Comparison of ENCODE assay signal across 9 cellular contexts in the genomic region with DNA sequence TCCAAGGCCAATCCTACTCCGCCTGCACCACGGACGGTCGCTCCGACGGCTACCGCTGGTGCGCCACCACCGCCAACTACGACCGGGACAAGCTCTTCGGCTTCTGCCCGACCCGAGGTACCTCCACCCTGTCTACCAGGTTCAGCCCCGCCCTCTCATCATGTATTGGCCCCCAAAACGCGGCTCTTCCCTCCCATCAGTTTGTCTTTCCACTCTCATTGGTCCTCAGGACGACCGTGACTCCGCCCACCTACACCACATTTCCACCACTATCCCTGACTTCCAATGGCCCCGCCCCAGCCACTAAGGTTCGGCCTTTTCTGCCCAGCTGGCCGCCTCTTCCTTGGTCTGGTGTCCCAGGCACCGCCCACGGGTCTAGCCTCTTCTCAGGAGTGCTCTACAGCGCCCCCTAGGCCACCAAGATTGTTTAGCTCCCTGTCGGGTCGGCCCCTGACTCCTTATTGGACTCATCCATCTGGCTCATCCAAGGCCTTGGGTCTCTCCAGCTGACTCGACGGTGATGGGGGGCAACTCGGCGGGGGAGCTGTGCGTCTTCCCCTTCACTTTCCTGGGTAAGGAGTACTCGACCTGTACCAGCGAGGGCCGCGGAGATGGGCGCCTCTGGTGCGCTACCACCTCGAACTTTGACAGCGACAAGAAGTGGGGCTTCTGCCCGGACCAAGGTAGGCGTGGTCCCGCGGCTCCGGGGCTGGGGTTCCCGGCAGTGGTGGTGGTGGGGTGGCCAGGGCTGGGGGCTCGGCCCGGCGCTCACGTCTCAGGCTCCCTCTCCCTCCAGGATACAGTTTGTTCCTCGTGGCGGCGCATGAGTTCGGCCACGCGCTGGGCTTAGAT. TPM values are rescaled to one million over a fixed set of nuclear protein-coding genes. Genes with fewer than 3 reads are reported as not detected.
A peak's percentile ranks its signal among the peaks of the same experiment; 100 is the strongest.
DNase-seq lines count a peak whose midpoint lies in the region; ATAC-seq and TF ChIP-seq lines count a peak whose summit lies in the region.
"Had no signal": no experiment of that assay in that cellular context is flagged by ENCODE, and none has a peak within 500 bp of the region (broad histone marks: within the 10 kb centered on the region; RNA-seq: fewer than 3 reads in every experiment).

No MANE protein-coding gene starts in this region.

- H3K79me2 ChIP-seq in smooth muscle cell (ENCODE audit: low read depth): no peaks in the 10 kb centered on the region

- H3K4me3 Mint-ChIP-seq in CD4-positive, alpha-beta T cell: peak overlapping the region; percentile 71

- TF ChIP-seq POLR2A in IMR-90 (IDR thresholded peaks at IDR 0.05; ENCODE audit: low read depth, low read length): no peak

- H2AK5ac ChIP-seq in IMR-90 (ENCODE audit: low read depth, low read length): no peak overlapping the region

- no peak overlapping the region for H4K91ac ChIP-seq in IMR-90 (ENCODE audit: insufficient read depth, low read depth, low read length)

- no peaks in the 10 kb centered on the region for H3K9me3 ChIP-seq in CD4-positive, alpha-beta T cell (ENCODE audit: control insufficient read depth, low read length)
- peaks cover 14% of the 10 kb centered on the region for H3K9me3 ChIP-seq in IMR-90 (ENCODE audit: control insufficient read depth, insufficient read depth, low read length)
- no peaks in the 10 kb centered on the region for H3K9me3 ChIP-seq in smooth muscle cell (replicated peaks; ENCODE audit: low read depth)
- H3K9me3 ChIP-seq: suprapubic skin had no signal

- peaks cover 75% of the 10 kb centered on the region for H3K4me1 Mint-ChIP-seq in CD4-positive, alpha-beta T cell (ENCODE audit: low read depth)

- WGBS in IMR-90 (ENCODE audit: extremely low coverage in 2 of 2, insufficient read length in 1 of 2), 2 experiments: 19% methylated on average over 18 of the region's 57 CpGs; no CpG with 5 or more reads in 1 of the 2 experiments
- WGBS in smooth muscle cell (ENCODE audit: low lambda C conversion rate): 85% methylated on average over 44 of the region's 57 CpGs

- H2BK15ac ChIP-seq in IMR-90 (ENCODE audit: low read depth, low read length): no peak overlapping the region

- H3K9ac ChIP-seq in IMR-90 (ENCODE audit: low read depth, low read length) (no peak overlapping the region), smooth muscle cell (ENCODE audit: low read depth) (no peak overlapping the region)

- no peak overlapping the region for H2BK5ac ChIP-seq in IMR-90 (ENCODE audit: low read depth, low read length, poor library complexity, severe bottlenecking)

- no peak overlapping the region for H3K14ac ChIP-seq in IMR-90 (replicated peaks; ENCODE audit: low read depth, low read length)

- H2BK20ac ChIP-seq in IMR-90 (ENCODE audit: low read depth, low read length): no peak overlapping the region

- no peaks in the 10 kb centered on the region for H3F3A ChIP-seq in smooth muscle cell (ENCODE audit: low read depth)

- BruUV-seq in IMR-90 (replicated peaks; lab: Mats Ljungman, UMichigan): no TSS peak

- H3K27ac Mint-ChIP-seq in CD4-positive, alpha-beta T cell: peak overlapping the region; percentile 64

- dilution Hi-C loops in IMR-90 (cut with HindIII; ENCODE audit: low sequenced_read_pairs, unreplicated experiment): no loop called here

- no peak overlapping the region for H2AFZ ChIP-seq in IMR-90 (replicated peaks; ENCODE audit: low read length, poor library complexity)
- no peak overlapping the region for H2AFZ ChIP-seq in smooth muscle cell (ENCODE audit: low read depth)

- H3K4me3 ChIP-seq in IMR-90 (ENCODE audit: insufficient read depth, low read depth, low read length): no peak overlapping the region
- no peak overlapping the region for H3K4me3 ChIP-seq in smooth muscle cell
- H3K4me3 ChIP-seq: suprapubic skin had no signal

- H3K9me1 ChIP-seq in IMR-90 (ENCODE audit: insufficient read depth, low read length): no peaks in the 10 kb centered on the region

- no peak for TF ChIP-seq CTCF in CD4-positive, alpha-beta T cell (IDR thresholded peaks at IDR 0.05)
- peak; percentile 15; the same call in 1 of the 2 replicates for TF ChIP-seq CTCF in IMR-90 (conservative IDR thresholded peaks at IDR 0.05; ENCODE audit: low read depth, low read length)
- peak; percentile 32 for TF ChIP-seq CTCF in smooth muscle cell (IDR thresholded peaks at IDR 0.05; ENCODE audit: borderline replicate concordance, insufficient read depth, poor library complexity, severe bottlenecking)

- peaks cover 78% of the 10 kb centered on the region for H3K27me3 Mint-ChIP-seq in CD4-positive, alpha-beta T cell

- no peaks in the 10 kb centered on the region for H3K36me3 Mint-ChIP-seq in CD4-positive, alpha-beta T cell (ENCODE audit: low read depth)

- no peaks in the 10 kb centered on the region for H3K79me1 ChIP-seq in IMR-90 (ENCODE audit: low read depth in 1 of 2, low read length in 2 of 2)

- H3K18ac ChIP-seq in IMR-90 (ENCODE audit: low read depth, low read length): no peak overlapping the region

- H3K56ac ChIP-seq in IMR-90 (ENCODE audit: extremely low read depth, insufficient read depth, low read length): no peak overlapping the region

- no peak overlapping the region for H4K5ac ChIP-seq in IMR-90 (ENCODE audit: low read depth, low read length)

- DNase-seq in CD4-positive, alpha-beta T cell: peak in 2 of 10 experiments; percentile 15 to 34
- DNase-seq in IMR-90: peak; percentile 15
- peak; percentile 65 to 75 for DNase-seq in activated CD4-positive, alpha-beta T cell treated with anti-CD3 and anti-CD28 coated beads, Interleukin-2, amount 50 U/mL, for 48 hours
- peak; percentile 93 for DNase-seq in Right ventricle myocardium inferior (ENCODE audit: missing footprints)
- no peak for DNase-seq in smooth muscle cell (lab: John Stamatoyannopoulos, UW; ENCODE audit: unreplicated experiment)
- no peak for DNase-seq in HuH-7.5 (ENCODE audit: low spot score)

- H3K27me3 ChIP-seq in CD4-positive, alpha-beta T cell (ENCODE audit: control insufficient read depth, insufficient read depth, low read length): peaks cover 47% of the 10 kb centered on the region
- H3K27me3 ChIP-seq in IMR-90 (ENCODE audit: control insufficient read depth, insufficient read depth, low read length) (peaks cover 71% of the 10 kb centered on the region), smooth muscle cell (ENCODE audit: low read depth) (no peaks in the 10 kb centered on the region)

- H2AK9ac ChIP-seq in IMR-90 (replicated peaks; ENCODE audit: low read depth, low read length, poor library complexity): no peak overlapping the region

- no peak overlapping the region for H3K27ac ChIP-seq in CD4-positive, alpha-beta T cell (ENCODE audit: low read depth, low read length)
- H3K27ac ChIP-seq in IMR-90 (ENCODE audit: insufficient read depth, low read length) (no peak overlapping the region), smooth muscle cell (ENCODE audit: low read depth) (no peak overlapping the region)
- H3K27ac ChIP-seq: suprapubic skin had no signal

- H3K36me3 ChIP-seq in IMR-90 (ENCODE audit: control insufficient read depth, insufficient read depth, low read length) (no peaks in the 10 kb centered on the region), smooth muscle cell (ENCODE audit: low read depth) (no peaks in the 10 kb centered on the region)
- H3K36me3 ChIP-seq: suprapubic skin had no signal

- in situ Hi-C loops in IMR-90 (cut with MboI; ENCODE audit: low sequenced_read_pairs): no loop called here

- no peaks in the 10 kb centered on the region for H3K4me1 ChIP-seq in IMR-90 (ENCODE audit: control insufficient read depth, insufficient read depth, low read length)
- H3K4me1 ChIP-seq in smooth muscle cell (ENCODE audit: low read depth): peaks cover 10% of the 10 kb centered on the region

- CTCF ChIA-PET in CD4-positive, alpha-beta T cell (lab: Charles Lee): interaction anchor here (3.4 kb wide), 1 partner anchor 11 kb away, joined by 14 read pairs; no protein-coding TSS in a partner anchor
- CTCF ChIA-PET in IMR-90 (lab: Yijun Ruan, JAX): interaction anchor here (0.6 kb wide), 1 partner anchor 1892 kb away, joined by 3 read pairs; no protein-coding TSS in a partner anchor

- no peak overlapping the region for H3K23ac ChIP-seq in IMR-90 (ENCODE audit: low read depth, low read length)

- no peak for TF ChIP-seq RAD21 in IMR-90 (IDR thresholded peaks at IDR 0.05; ENCODE audit: low read length)

- no peak overlapping the region for H3K4ac ChIP-seq in IMR-90 (ENCODE audit: low read depth, low read length)

- POLR2A ChIA-PET in CD4-positive, alpha-beta T cell (lab: Charles Lee): interaction anchor here (2.4 kb wide), 1 partner anchor 78 kb away, joined by 9 read pairs; the partner anchor contains the start of gene PCIF1
- POLR2A ChIA-PET in IMR-90 (lab: Charles Lee; ENCODE audit: unreplicated experiment): no interaction called here

- no peak overlapping the region for H4K8ac ChIP-seq in IMR-90 (ENCODE audit: low read depth in 2 of 2, low read length in 2 of 2)

- intact Hi-C loops in CD4-positive, alpha-beta T cell (cut with DNase I, micrococcal nuclease): loop anchor here (5.0 kb wide), 1 partner anchor 40 kb away; the partner anchor contains the start of gene ZNF335 (in 2 of the 2)
- intact Hi-C loops in IMR-90 (cut with micrococcal nuclease): loop anchor here (10.0 kb wide), 1 partner anchor 467 kb away; the partner anchor contains the start of gene EPPIN
- intact Hi-C loops in Right ventricle myocardium inferior (cut with DNase I): no loop called here

- H2BK120ac ChIP-seq in IMR-90 (ENCODE audit: low read depth, low read length): no peak overlapping the region

- no peaks in the 10 kb centered on the region for H3K9me3 Mint-ChIP-seq in CD4-positive, alpha-beta T cell

- H4K20me1 ChIP-seq in IMR-90 (ENCODE audit: insufficient read depth, low read length) (no peaks in the 10 kb centered on the region; the same call in 1 of the 2 replicates), smooth muscle cell (ENCODE audit: low read depth) (no peaks in the 10 kb centered on the region)

- H3K4me2 ChIP-seq in IMR-90 (ENCODE audit: low read depth, low read length): no peak overlapping the region
- H3K4me2 ChIP-seq in smooth muscle cell: no peak overlapping the region

- no peak for ATAC-seq in CD4-positive, alpha-beta T cell (ENCODE audit: poor library complexity)
- ATAC-seq in IMR-90 (ENCODE audit: low read depth): no peak; the same call in 1 of the 2 replicates
- peak; percentile 31 for ATAC-seq in Right ventricle myocardium inferior
- no peak for ATAC-seq in HG02870 (IDR thresholded peaks at IDR 0.05; ENCODE audit: unreplicated experiment)
- ATAC-seq in GM21360 (IDR thresholded peaks at IDR 0.05; ENCODE audit: unreplicated experiment): no peak

RNA-seq across cellular contexts. Expression of gene MMP9, which starts 3.1 kb away (rescaled TPM):
- total RNA-seq in CD4-positive, alpha-beta T cell: 1 to 10 TPM; 1.6 to 2.2 TPM
- total RNA-seq in IMR-90 (2012; rRNA removed) (under 0.01 TPM in 2 replicates), Right ventricle myocardium inferior (1.1 TPM), smooth muscle cell (4.9 and 6.3 TPM in 2 replicates)
- polyA plus RNA-seq in IMR-90 (2012; rRNA removed) (0.16 and 0.17 TPM in 2 replicates), smooth muscle cell (5.9 and 27.2 TPM in 2 replicates)
- 0.23 and 0.45 TPM in 2 replicates for polyA plus RNA-seq in IMR-90 (2012; cell fraction: cytosol; rRNA removed)
- polyA plus RNA-seq in IMR-90 (2012; cell fraction: nucleus; rRNA removed; ENCODE audit: low replicate concordance): 0.22 and 0.25 TPM in 2 replicates

RNA-seq across cellular contexts. Expression of gene SLC12A5, which starts 17.2 kb away (rescaled TPM):
- total RNA-seq in CD4-positive, alpha-beta T cell: 1 to 10 TPM; 1.3 to 2.4 TPM
- total RNA-seq in IMR-90 (2012; rRNA removed) (not detected in 2 replicates), Right ventricle myocardium inferior (not detected), smooth muscle cell (0.09 and 0.40 TPM in 2 replicates)
- polyA plus RNA-seq in IMR-90 (2012; rRNA removed) (2.2 and 3.4 TPM in 2 replicates), smooth muscle cell (1.2 and 1.3 TPM in 2 replicates)
- 11.3 and 18.7 TPM in 2 replicates for polyA plus RNA-seq in IMR-90 (2012; cell fraction: cytosol; rRNA removed)
- polyA plus RNA-seq in IMR-90 (2012; cell fraction: nucleus; rRNA removed; ENCODE audit: low replicate concordance): 0.50 and 1.8 TPM in 2 replicates

RNA-seq across cellular contexts. Expression of gene ZNF335, which starts 39.9 kb away (rescaled TPM):
- 10 to 100 TPM; 67.3 to 74.6 TPM for total RNA-seq in CD4-positive, alpha-beta T cell
- total RNA-seq in IMR-90 (2012; rRNA removed): 11.8 and 12.5 TPM in 2 replicates
- 17.8 and 20.2 TPM in 2 replicates for polyA plus RNA-seq in IMR-90 (2012; rRNA removed)
- polyA plus RNA-seq in IMR-90 (2012; cell fraction: cytosol; rRNA removed): 6.2 and 10.9 TPM in 2 replicates
- 89.9 and 166 TPM in 2 replicates for polyA plus RNA-seq in IMR-90 (2012; cell fraction: nucleus; rRNA removed; ENCODE audit: low replicate concordance)
- 9.7 TPM for total RNA-seq in Right ventricle myocardium inferior
- 11.2 and 11.6 TPM in 2 replicates for total RNA-seq in smooth muscle cell
- polyA plus RNA-seq in smooth muscle cell: 14.2 and 20.7 TPM in 2 replicates

Comparison
In these comparisons a context has a peak if more than half of its experiments do, and no peak if none do; other contexts are left out.
1. DNase-seq: peak in IMR-90 (single experiment), activated CD4-positive, alpha-beta T cell treated with anti-CD3 and anti-CD28 coated beads, Interleukin-2, amount 50 U/mL, for 48 hours (2 of 2) and Right ventricle myocardium inferior (single experiment); none in smooth muscle cell (single experiment) and HuH-7.5 (single experiment).